Comparison of ENCODE assay signal across 28 cellular contexts in genomic region chr19:56976995-56977906, GRCh38.
"Had no signal": no experiment of that assay in that cellular context is flagged by ENCODE, and none has a peak within 500 bp of the region (broad histone marks: within the 10 kb centered on the region; RNA-seq: fewer than 3 reads in every experiment).

No MANE protein-coding gene starts in this region.

- H3K9me3 ChIP-seq: gastrocnemius medialis had no signal

- H3K27ac ChIP-seq: coronary artery, epithelial cell of prostate, esophagus squamous epithelium, gastrocnemius medialis, heart right ventricle, left ventricle myocardium inferior, lower lobe of right lung had no signal

- FAIRE-seq: colon, endometrium, kidney had no signal

- H3K36me3 ChIP-seq: esophagus squamous epithelium, gastrocnemius medialis, heart right ventricle, left ventricle myocardium inferior, lower lobe of right lung had no signal

- H3K27me3 ChIP-seq: gastrocnemius medialis had no signal

- H3K4me1 ChIP-seq: esophagus squamous epithelium, gastrocnemius medialis, heart right ventricle, left ventricle myocardium inferior, lower lobe of right lung had no signal

- DNase-seq: effector CD8-positive, alpha-beta T cell; effector memory CD8-positive, alpha-beta T cell; endodermal cell; erythroblast; esophagus squamous epithelium; foreskin fibroblast; foreskin melanocyte; gastrocnemius medialis; glutamatergic neuron; head of caudate nucleus; heart right ventricle; hippocampal formation; immature natural killer cell; islet precursor cell; kidney; kidney glomerular epithelial cell; left colon; left ventricle myocardium inferior; lower lobe of right lung; mesenchymal stem cell; mucosa of descending colon; naive B cell had no signal

- H3K4me3 ChIP-seq: coronary artery, esophagus squamous epithelium, gastrocnemius medialis, heart right ventricle, left ventricle myocardium inferior, lower lobe of right lung, mucosa of descending colon had no signal

- ATAC-seq: effector memory CD8-positive, alpha-beta T cell; esophagus mucosa; gastrocnemius medialis; heart right ventricle; left colon; left lobe of liver; lower lobe of right lung; mucosa of descending colon had no signal
